ENCODE assay signal across 11 cellular contexts in the genomic region with DNA sequence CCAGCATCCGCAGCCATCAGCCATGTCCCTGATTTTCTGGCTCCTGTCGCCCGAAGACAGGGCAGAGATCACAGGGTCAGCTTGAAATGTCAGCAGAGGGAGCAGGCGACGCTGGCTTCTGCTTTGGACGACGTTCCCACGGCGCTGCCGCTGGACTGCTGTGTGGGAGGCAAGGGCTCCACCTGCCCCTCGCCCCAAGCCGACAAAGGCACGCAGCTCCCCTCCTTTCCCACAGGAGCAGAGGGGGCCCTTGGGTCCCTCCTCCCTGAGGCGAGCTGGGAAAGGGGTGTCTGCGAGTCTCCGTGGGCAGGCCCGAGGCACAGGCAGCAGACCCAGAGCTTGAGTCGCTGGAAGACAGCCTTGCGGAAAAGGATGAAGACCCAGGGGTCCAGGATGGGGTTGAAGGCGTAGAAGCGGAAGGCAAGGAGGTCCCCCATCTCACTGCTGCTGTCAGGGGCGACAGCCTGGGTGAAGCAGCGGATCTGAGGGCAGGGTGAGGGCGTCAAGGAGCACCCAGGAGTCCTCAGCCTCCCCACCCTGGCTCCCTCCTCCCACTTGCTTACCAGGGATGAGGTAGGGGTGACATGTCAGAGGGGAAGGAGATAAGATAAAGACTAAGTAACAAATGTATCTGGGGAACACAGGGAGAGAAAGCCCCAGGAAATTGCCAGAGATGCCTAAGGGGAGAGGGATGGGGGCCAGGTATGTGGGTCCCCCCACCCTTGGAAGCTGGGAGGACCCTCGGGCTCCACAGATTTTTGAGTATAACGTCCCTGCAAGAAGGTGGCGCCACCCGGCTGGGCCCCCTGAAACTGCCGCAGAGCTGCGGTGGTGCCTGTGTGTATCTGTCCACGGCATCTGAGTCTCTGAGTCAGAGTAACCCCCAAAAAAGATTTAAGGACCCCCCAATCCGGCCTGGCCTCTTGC. TPM values are rescaled to one million over a fixed set of nuclear protein-coding genes. Genes with fewer than 3 reads are reported as not detected.
A peak's percentile ranks its signal among the peaks of the same experiment; 100 is the strongest.
DNase-seq lines count a peak whose midpoint lies in the region; ATAC-seq, FAIRE-seq and TF ChIP-seq lines count a peak whose summit lies in the region.
"Had no signal": no experiment of that assay in that cellular context is flagged by ENCODE, and none has a peak within 500 bp of the region (broad histone marks: within the 10 kb centered on the region; RNA-seq: fewer than 3 reads in every experiment).

No MANE protein-coding gene starts in this region.

- TF ChIP-seq CTCF in GM12878 (IDR thresholded peaks at IDR 0.05 in 2 of 3, conservative IDR thresholded peaks at IDR 0.05 in 1 of 3; ENCODE audit: control insufficient read depth in 2 of 3, extremely low read depth in 1 of 3, insufficient read depth in 1 of 3, low read depth in 3 of 3, low read length in 3 of 3) (peak; percentile 20 to 29 (median 27); a peak in 4 of 6 replicates), lung (IDR thresholded peaks at IDR 0.05; ENCODE audit: control extremely low read depth, extremely low read depth) (no peak), thyroid gland (IDR thresholded peaks at IDR 0.05) (no peak)

- CTCF ChIA-PET in GM12878 (lab: Yijun Ruan, JAX): interaction anchor here (1.1 to 13.7 kb wide), 12 partner anchors 8 to 117 kb away, joined by 3 to 434 read pairs (median 6); partner anchors contain the start of genes CALM3, DACT3 and PTGIR

- peaks cover 71% of the 10 kb centered on the region for H3K4me1 Mint-ChIP-seq in activated T-cell treated with anti-CD3 and anti-CD28 coated beads, Interleukin-2, amount 50 U/mL, for 24 hours (ENCODE audit: low read depth)

- no peak for TF ChIP-seq POLR2A in GM12878 (IDR thresholded peaks at IDR 0.05; ENCODE audit: low read depth, low read length)
- TF ChIP-seq POLR2A in thyroid gland (IDR thresholded peaks at IDR 0.05): no peak

- TF ChIP-seq RAD21 in GM12878 (IDR thresholded peaks at IDR 0.05; ENCODE audit: insufficient read depth, low read depth, low read length): no peak

- ATAC-seq in GM12878: no peak
- ATAC-seq in lung (ENCODE audit: insufficient read depth, low FRiP score): no peak
- ATAC-seq in GM19397 (IDR thresholded peaks at IDR 0.05; ENCODE audit: unreplicated experiment): no peak
- no peak for ATAC-seq in HG03439 (IDR thresholded peaks at IDR 0.05; ENCODE audit: unreplicated experiment)

- no peaks in the 10 kb centered on the region for H3K27me3 Mint-ChIP-seq in activated T-cell treated with anti-CD3 and anti-CD28 coated beads, Interleukin-2, amount 50 U/mL, for 24 hours

- in situ Hi-C loops in GM12878 (cut with MboI): no loop called here

- no peaks in the 10 kb centered on the region for H4K20me1 ChIP-seq in GM12878 (ENCODE audit: control insufficient read depth, insufficient read depth)

- no peak for TF ChIP-seq EP300 in GM12878 (IDR thresholded peaks at IDR 0.05; ENCODE audit: borderline replicate concordance in 1 of 2, control insufficient read depth in 1 of 2, low read depth in 2 of 2, low read length in 2 of 2)

- SMC1A ChIA-PET in GM12878 (lab: Charles Lee; ENCODE audit: uncharacterized antibody, unreplicated experiment): interaction anchor here (0.9 to 17.6 kb wide), 5 partner anchors 9 to 41 kb away, joined by 3 to 286 read pairs (median 6); partner anchors contain the start of gene DACT3

- 89% methylated on average over 25 of the region's 32 CpGs for WGBS in GM12878 (ENCODE audit: insufficient coverage, insufficient replicate concordance, low lambda C conversion rate, missing lambda C conversion rate)
- WGBS in lung, 2 donors: 63 to 83% methylated on average over 32 of the region's 32 CpGs
- WGBS in thyroid gland, 2 donors: 69 to 71% methylated on average over 21 to 32 of the region's 32 CpGs

- H3K36me3 ChIP-seq in GM12878 (ENCODE audit: control insufficient read depth in 2 of 2, insufficient read depth in 2 of 2, low read length in 1 of 2): no peaks in the 10 kb centered on the region
- no peaks in the 10 kb centered on the region for H3K36me3 ChIP-seq in lung (ENCODE audit: control insufficient read depth in 2 of 2, insufficient read depth in 2 of 2, low read length in 2 of 2)
- H3K36me3 ChIP-seq in thyroid gland: no peaks in the 10 kb centered on the region

- FAIRE-seq in GM12878 (lab: Jason Lieb, UNC): no peak
- FAIRE-seq: TTC549 had no signal

- H2AFZ ChIP-seq in GM12878 (ENCODE audit: control insufficient read depth, low read depth, low read length): no peak overlapping the region

- H3K9ac ChIP-seq in GM12878 (ENCODE audit: control insufficient read depth, insufficient read depth, low read length): peak overlapping the region; percentile 40

- intact Hi-C loops in GM12878 (cut with micrococcal nuclease; ENCODE audit: unreplicated experiment): no loop called here
- intact Hi-C loops in thyroid gland (cut with DNase I): no loop called here

- H3K27ac Mint-ChIP-seq in activated T-cell treated with anti-CD3 and anti-CD28 coated beads, Interleukin-2, amount 50 U/mL, for 24 hours: peak overlapping the region; percentile 66

- H3K4me3 Mint-ChIP-seq in activated T-cell treated with anti-CD3 and anti-CD28 coated beads, Interleukin-2, amount 50 U/mL, for 24 hours: peak overlapping the region; percentile 53

- peaks cover 32% of the 10 kb centered on the region for H3K79me2 ChIP-seq in GM12878 (ENCODE audit: control insufficient read depth, insufficient read depth, low read length)

- H3K4me1 ChIP-seq in GM12878 (ENCODE audit: control insufficient read depth, insufficient read depth, low read length) (peaks cover 58% of the 10 kb centered on the region), lung (ENCODE audit: control insufficient read depth in 2 of 2, insufficient read depth in 2 of 2, low read length in 2 of 2) (peaks cover 6 to 25% of the 10 kb centered on the region in 2 donors), thyroid gland (peaks cover 0 to 23% of the 10 kb centered on the region in 2 donors)

- RAD21 ChIA-PET in GM12878 (lab: Charles Lee; ENCODE audit: unreplicated experiment): interaction anchor here (0.8 to 11.8 kb wide), 5 partner anchors 9 to 78 kb away, joined by 3 to 245 read pairs (median 6); partner anchors contain the start of gene DACT3

- no peaks in the 10 kb centered on the region for H3K36me3 Mint-ChIP-seq in activated T-cell treated with anti-CD3 and anti-CD28 coated beads, Interleukin-2, amount 50 U/mL, for 24 hours (ENCODE audit: low read depth)

- H3K27me3 ChIP-seq in GM12878 (replicated peaks in 1 of 2; ENCODE audit: control insufficient read depth in 2 of 2, insufficient read depth in 2 of 2, low read length in 1 of 2) (no peaks in the 10 kb centered on the region), lung (ENCODE audit: control insufficient read depth, insufficient read depth) (no peaks in the 10 kb centered on the region), thyroid gland (no peaks in the 10 kb centered on the region)

- no TSS peak for BruUV-seq in GM12878 (replicated peaks; lab: Mats Ljungman, UMichigan)

- H3K9me3 Mint-ChIP-seq in activated T-cell treated with anti-CD3 and anti-CD28 coated beads, Interleukin-2, amount 50 U/mL, for 24 hours: no peaks in the 10 kb centered on the region

- H3K4me3 ChIP-seq in GM12878 (peak overlapping the region; percentile 53), lung (peak overlapping the region; percentile 16), thyroid gland (replicated peaks in 1 of 3) (no peak overlapping the region)

- H3K9me3 ChIP-seq in GM12878 (replicated peaks; ENCODE audit: control insufficient read depth, insufficient read depth, low read length) (no peaks in the 10 kb centered on the region), lung (ENCODE audit: control insufficient read depth in 2 of 2, insufficient read depth in 1 of 2, low read length in 1 of 2) (no peaks in the 10 kb centered on the region), thyroid gland (no peaks in the 10 kb centered on the region)

- DNase-seq in activated T-cell treated with anti-CD3 and anti-CD28 coated beads, Interleukin-2, amount 50 U/mL, for 24 hours: no peak
- DNase-seq in activated T-cell treated with anti-CD3 and anti-CD28 coated beads, Interleukin-2, amount 50 U/mL, for 1 hour: no peak
- DNase-seq in GM12878 (ENCODE audit: low read depth, low spot score) (no peak), lung (ENCODE audit: low spot score) (no peak), thyroid gland (no peak), HuH-7.5 (ENCODE audit: low spot score) (no peak)
- DNase-seq: stimulated activated naive CD4-positive, alpha-beta T cell treated with Interleukin-2 at 50 U/mL for 16 hours had no signal

- H3K4me2 ChIP-seq in GM12878 (ENCODE audit: control insufficient read depth, insufficient read depth): peak overlapping the region; percentile 81

- POLR2A ChIA-PET in GM12878 (lab: Charles Lee): interaction anchor here (0.9 to 7.7 kb wide), 4 partner anchors 10 to 38 kb away, joined by 3 to 72 read pairs (median 8); partner anchors contain the start of gene CALM3

- H3K27ac ChIP-seq in GM12878 (ENCODE audit: control insufficient read depth, insufficient read depth): peak overlapping the region; percentile 85
- H3K27ac ChIP-seq in lung (ENCODE audit: low read depth in 1 of 2, low read length in 1 of 2): peak overlapping the region in 1 of 2 donors; percentile 73
- peak overlapping the region in 2 of 3 donors; percentile 17 to 36 for H3K27ac ChIP-seq in thyroid gland

RNA-seq across cellular contexts. Expression of gene PTGIR, which starts 3.4 kb away (rescaled TPM):
- 66.6 and 83.6 TPM in 2 replicates for total RNA-seq in GM12878 (2013; cell fraction: nucleolus; rRNA removed)
- total RNA-seq in GM12878 (2014; rRNA removed) (16.3 and 16.7 TPM in 2 replicates), GM12878 (2014; rRNA removed; fragmentation: Illumina TruSeq; extraction: Trizol) (5.4 and 6.5 TPM in 2 replicates), GM12878 (2021) (14.7 and 17.9 TPM in 2 replicates), lung (10 to 100 TPM in 1 of 2 donors, 1 to 10 TPM in 1; 7.8 to 13.2 TPM), thyroid gland (10 to 100 TPM in 2 of 4 donors, 1 to 10 TPM in 2; 9.0 to 21.9 (median 12.7) TPM)
- 3.2 TPM for polyA plus RNA-seq in GM12878 (2011; ENCODE audit: low read depth)
- polyA plus RNA-seq in GM12878 (2011; rRNA removed) (9.9 and 15.2 TPM in 2 replicates), GM12878 (2014; fragmentation: Illumina TruSeq; extraction: Trizol) (3.9 and 6.7 TPM in 2 replicates), GM12878 (2014; fragmentation: Nextera tagmentation; extraction: Ambion mirVana) (1 to 10 TPM in 1 of 2 experiments, under 1 TPM in 1; 0.34 to 1.5 TPM), GM12878 (2014; rRNA removed) (25.8 and 29.1 TPM in 2 replicates), GM12878 (2016; fragmentation: Nextera tagmentation; extraction: Ambion mirVana) (10 to 100 TPM in 1 of 2 experiments, 1 to 10 TPM in 1; 9.7 to 10.1 TPM), lung (10 to 100 TPM in 1 of 2 donors, 1 to 10 TPM in 1; 9.6 to 37.0 TPM)
- 19.4 and 32.9 TPM in 2 replicates for polyA plus RNA-seq in GM12878 (2011; cell fraction: cytosol; rRNA removed)
- polyA plus RNA-seq in GM12878 (2011; cell fraction: nucleus; rRNA removed): 48.5 and 57.6 TPM in 2 replicates
- 7.5 and 9.5 TPM in 2 replicates for polyA plus RNA-seq in GM12878 (2012)
- polyA minus RNA-seq in GM12878 (2011; rRNA and poly(A)+ RNA removed): 7.6 and 15.0 TPM in 2 replicates
- 3.5 and 5.6 TPM in 2 replicates for polyA minus RNA-seq in GM12878 (2011; cell fraction: cytosol; rRNA and poly(A)+ RNA removed)
- polyA minus RNA-seq in GM12878 (2011; cell fraction: nucleus; rRNA and poly(A)+ RNA removed): 6.2 and 14.4 TPM in 2 replicates
- total RNA-seq: dermis microvascular lymphatic vessel endothelial cell had no signal

RNA-seq across cellular contexts. Expression of gene GNG8, which starts 14.5 kb away (rescaled TPM):
- not detected in 2 replicates for total RNA-seq in GM12878 (2013; cell fraction: nucleolus; rRNA removed)
- total RNA-seq in GM12878 (2014; rRNA removed) (not detected in 2 replicates), GM12878 (2014; rRNA removed; fragmentation: Illumina TruSeq; extraction: Trizol) (not detected in 2 replicates), GM12878 (2021) (not detected in 2 replicates), lung (not detected), thyroid gland (not detected)
- not detected for polyA plus RNA-seq in GM12878 (2011; ENCODE audit: low read depth)
- polyA plus RNA-seq in GM12878 (2011; rRNA removed) (1.2 TPM in 1 of 2 replicates, not detected in the other), GM12878 (2014; fragmentation: Illumina TruSeq; extraction: Trizol) (not detected in 2 replicates), GM12878 (2014; fragmentation: Nextera tagmentation; extraction: Ambion mirVana) (1 to 10 TPM; 4.1 to 6.6 TPM), GM12878 (2014; rRNA removed) (not detected in 2 replicates), GM12878 (2016; fragmentation: Nextera tagmentation; extraction: Ambion mirVana) (1 to 10 TPM in 1 of 2 experiments, not detected in 1; 1.3 TPM), lung (not detected)
- not detected in 2 replicates for polyA plus RNA-seq in GM12878 (2011; cell fraction: cytosol; rRNA removed)
- polyA plus RNA-seq in GM12878 (2011; cell fraction: nucleus; rRNA removed): not detected in 2 replicates
- polyA plus RNA-seq in GM12878 (2012): 10.6 TPM in 1 of 2 replicates, not detected in the other
- polyA minus RNA-seq in GM12878 (2011; rRNA and poly(A)+ RNA removed): not detected in 2 replicates
- not detected in 2 replicates for polyA minus RNA-seq in GM12878 (2011; cell fraction: cytosol; rRNA and poly(A)+ RNA removed)
- polyA minus RNA-seq in GM12878 (2011; cell fraction: nucleus; rRNA and poly(A)+ RNA removed): not detected in 2 replicates
- total RNA-seq: dermis microvascular lymphatic vessel endothelial cell had no signal

RNA-seq across cellular contexts. Expression of gene CALM3, which starts 20.3 kb away (rescaled TPM):
- 54.7 and 60.8 TPM in 2 replicates for total RNA-seq in GM12878 (2013; cell fraction: nucleolus; rRNA removed)
- total RNA-seq in GM12878 (2014; rRNA removed) (177 and 178 TPM in 2 replicates), GM12878 (2014; rRNA removed; fragmentation: Illumina TruSeq; extraction: Trizol) (197 and 205 TPM in 2 replicates), GM12878 (2021) (371 and 375 TPM in 2 replicates), lung (100 to 1,000 TPM; 126 to 180 TPM), thyroid gland (100 to 1,000 TPM; 108 to 190 (median 155) TPM)
- polyA plus RNA-seq in GM12878 (2011; ENCODE audit: low read depth): 291 TPM
- polyA plus RNA-seq in GM12878 (2011; rRNA removed) (733 and 849 TPM in 2 replicates), GM12878 (2014; fragmentation: Illumina TruSeq; extraction: Trizol) (338 and 393 TPM in 2 replicates), GM12878 (2014; fragmentation: Nextera tagmentation; extraction: Ambion mirVana) (100 to 1,000 TPM; 164 to 202 TPM), GM12878 (2014; rRNA removed) (346 and 407 TPM in 2 replicates), GM12878 (2016; fragmentation: Nextera tagmentation; extraction: Ambion mirVana) (100 to 1,000 TPM; 349 to 375 TPM), lung (100 to 1,000 TPM; 144 to 202 TPM)
- polyA plus RNA-seq in GM12878 (2011; cell fraction: cytosol; rRNA removed): 498 and 585 TPM in 2 replicates
- polyA plus RNA-seq in GM12878 (2011; cell fraction: nucleus; rRNA removed): 422 and 445 TPM in 2 replicates
- 373 and 454 TPM in 2 replicates for polyA plus RNA-seq in GM12878 (2012)
- 226 and 423 TPM in 2 replicates for polyA minus RNA-seq in GM12878 (2011; rRNA and poly(A)+ RNA removed)
- polyA minus RNA-seq in GM12878 (2011; cell fraction: cytosol; rRNA and poly(A)+ RNA removed): 89.3 and 102 TPM in 2 replicates
- 49.6 and 52.8 TPM in 2 replicates for polyA minus RNA-seq in GM12878 (2011; cell fraction: nucleus; rRNA and poly(A)+ RNA removed)

RNA-seq across cellular contexts. Expression of gene DACT3, which starts 39.5 kb away (rescaled TPM):
- 5.6 and 5.9 TPM in 2 replicates for total RNA-seq in GM12878 (2013; cell fraction: nucleolus; rRNA removed)
- 0.27 and 0.62 TPM in 2 replicates for total RNA-seq in GM12878 (2014; rRNA removed)
- 0.23 and 0.27 TPM in 2 replicates for total RNA-seq in GM12878 (2014; rRNA removed; fragmentation: Illumina TruSeq; extraction: Trizol)
- total RNA-seq in GM12878 (2021): 0.64 and 0.74 TPM in 2 replicates
- 0.80 TPM for polyA plus RNA-seq in GM12878 (2011; ENCODE audit: low read depth)
- 2.4 and 2.5 TPM in 2 replicates for polyA plus RNA-seq in GM12878 (2011; rRNA removed)
- polyA plus RNA-seq in GM12878 (2011; cell fraction: cytosol; rRNA removed): 1.9 and 2.3 TPM in 2 replicates
- polyA plus RNA-seq in GM12878 (2011; cell fraction: nucleus; rRNA removed): 2.0 and 2.3 TPM in 2 replicates
- 1.5 and 1.7 TPM in 2 replicates for polyA plus RNA-seq in GM12878 (2012)
- 0.35 and 0.76 TPM in 2 replicates for polyA plus RNA-seq in GM12878 (2014; fragmentation: Illumina TruSeq; extraction: Trizol)
- under 1 TPM; 0.11 to 0.16 TPM for polyA plus RNA-seq in GM12878 (2014; fragmentation: Nextera tagmentation; extraction: Ambion mirVana)
- polyA plus RNA-seq in GM12878 (2014; rRNA removed): 0.46 and 0.47 TPM in 2 replicates
- polyA plus RNA-seq in GM12878 (2016; fragmentation: Nextera tagmentation; extraction: Ambion mirVana): under 1 TPM in 1 of 2 experiments, not detected in 1; 0.05 TPM
- polyA minus RNA-seq in GM12878 (2011; rRNA and poly(A)+ RNA removed): 0.95 and 2.6 TPM in 2 replicates
- 1.1 and 1.6 TPM in 2 replicates for polyA minus RNA-seq in GM12878 (2011; cell fraction: cytosol; rRNA and poly(A)+ RNA removed)
- polyA minus RNA-seq in GM12878 (2011; cell fraction: nucleus; rRNA and poly(A)+ RNA removed): 0.48 and 0.67 TPM in 2 replicates
- 10 to 100 TPM in 1 of 2 donors, 1 to 10 TPM in 1; 7.8 to 14.0 TPM for total RNA-seq in lung
- polyA plus RNA-seq in lung: 1 to 10 TPM; 2.8 to 3.9 TPM
- 1 to 10 TPM; 1.7 to 3.2 (median 2.7) TPM for total RNA-seq in thyroid gland

Comparison
In these comparisons a context has a peak if more than half of its experiments do, and no peak if none do; other contexts are left out.
1. H3K4me3 ChIP-seq: peak in GM12878 (single experiment) and lung (single experiment); none in thyroid gland (0 of 3).
2. CTCF ChIP-seq: peak in GM12878 (3 of 3); none in lung (single experiment) and thyroid gland (0 of 6).